ENCODE assay signal across 18 cellular contexts in genomic region chr3:73504852-73505251, GRCh38.
DNase-seq lines count a peak whose midpoint lies in the region; ATAC-seq, FAIRE-seq and TF ChIP-seq lines count a peak whose summit lies in the region.
"Had no signal": no experiment of that assay in that cellular context is flagged by ENCODE, and none has a peak within 500 bp of the region (broad histone marks: within the 10 kb centered on the region; RNA-seq: fewer than 3 reads in every experiment).

No MANE protein-coding gene starts in this region.

- peak; percentile 49 for FAIRE-seq in islet of Langerhans (lab: Jason Lieb, UNC)
- FAIRE-seq: D721Med, G401.6, RCC 7860 had no signal

- no peaks in the 10 kb centered on the region for H3K27me3 ChIP-seq in heart right ventricle
- H3K27me3 ChIP-seq in right cardiac atrium (ENCODE audit: control insufficient read depth, insufficient read depth), result no peaks in the 10 kb centered on the region
- no peaks in the 10 kb centered on the region for H3K27me3 ChIP-seq in tibial artery

- H3K4me3 ChIP-seq in heart right ventricle (no peak overlapping the region), right cardiac atrium (ENCODE audit: low read length) (no peak overlapping the region), tibial artery (no peak overlapping the region)

- no peaks in the 10 kb centered on the region for H3K36me3 ChIP-seq in heart right ventricle
- no peaks in the 10 kb centered on the region for H3K36me3 ChIP-seq in tibial artery

- TF ChIP-seq CTCF in heart right ventricle (IDR thresholded peaks at IDR 0.05) (no peak), VCaP (conservative IDR thresholded peaks at IDR 0.05) (no peak), tibial artery (IDR thresholded peaks at IDR 0.05) (no peak)

- WGBS in heart right ventricle, 2 donors, result 17 to 20% methylated on average over 4 of the region's 4 CpGs
- WGBS in right cardiac atrium, result 18% methylated on average over 4 of the region's 4 CpGs

- ATAC-seq in heart right ventricle (no peak), right cardiac atrium (no peak)

- no peaks in the 10 kb centered on the region for H3K9me3 ChIP-seq in heart right ventricle
- H3K9me3 ChIP-seq in right cardiac atrium (ENCODE audit: control insufficient read depth, low read length), result no peaks in the 10 kb centered on the region
- no peaks in the 10 kb centered on the region for H3K9me3 ChIP-seq in tibial artery
- H3K9me3 ChIP-seq: SK-N-SH had no signal

- H3K4me1 ChIP-seq in heart right ventricle (peaks cover 0 to 68% (median 32%) of the 10 kb centered on the region in 9 donors), right cardiac atrium (ENCODE audit: control insufficient read depth, insufficient read depth, low read length) (peaks cover 3% of the 10 kb centered on the region), tibial artery (peaks cover 0 to 93% (median 33%) of the 10 kb centered on the region in 4 donors)

- DNase-seq in heart right ventricle (no peak), right cardiac atrium (no peak), tibial artery (no peak), GM19238 (ENCODE audit: insufficient read length, low spot score) (no peak), Kasumi-1 (lab: John Stamatoyannopoulos, UW) (no peak)
- DNase-seq: H9; KG1; MV-4-11; NCI-H187 treated with DMSO at 0.1 percent for 48 hours; NCI-H226; NK-92 treated with Interleukin-12 subunit alpha and Interleukin-12 subunit beta, amount 100 ng/mL, for 24 hours; SK-N-SH had no signal

- intact Hi-C loops in heart right ventricle (cut with DNase I) (loop anchor here in 9 of 10 donors (5.0 to 10.0 kb wide), 9 partner anchors 48 to 408 kb away; partner anchors contain the start of gene PDZRN3 (in 4 of the 9)), right cardiac atrium (cut with DNase I) (loop anchor here (5.0 to 10.0 kb wide), 7 partner anchors 48 to 403 kb away; partner anchors contain the start of gene PDZRN3 (in 1 of the 4)), tibial artery (cut with DNase I; ENCODE audit: low total_unique reads) (loop anchor here (5.0 kb wide), 2 partner anchors 342 to 403 kb away; no protein-coding TSS in a partner anchor)

- peak overlapping the region in 7 of 10 donors; percentile 10 to 59 (median 45) for H3K27ac ChIP-seq in heart right ventricle
- no peak overlapping the region for H3K27ac ChIP-seq in right cardiac atrium (ENCODE audit: low read length)
- peak overlapping the region; percentile 75 for H3K27ac ChIP-seq in VCaP
- peak overlapping the region; percentile 19 to 54 for H3K27ac ChIP-seq in tibial artery
- H3K27ac ChIP-seq: C4-2B had no signal
